In genomic region chr12:67650127-67650495, GRCh38 we compare ENCODE assay signal across 8 cellular contexts. TPM values are rescaled to one million over a fixed set of nuclear protein-coding genes. Genes with fewer than 3 reads are reported as not detected.
DNase-seq lines count a peak whose midpoint lies in the region; ATAC-seq and TF ChIP-seq lines count a peak whose summit lies in the region.

No MANE protein-coding gene starts in this region.

- TF ChIP-seq CTCF in AG10803 (conservative IDR thresholded peaks at IDR 0.05; ENCODE audit: low read length) (no peak), HL-60 (IDR thresholded peaks at IDR 0.05; ENCODE audit: insufficient read depth, low read length) (no peak), progenitor cell of endocrine pancreas (IDR thresholded peaks at IDR 0.05; ENCODE audit: unreplicated experiment) (no peak)

- H3K27ac Mint-ChIP-seq in activated T-helper 1 cell treated with anti-CD3 and anti-CD28 coated beads, Interleukin-12 subunit alpha, Interleukin-12 subunit beta, Interleukin-2, Interleukin-4 antibody, amounts not matched to agents 30 ng/mL and 10 ng/mL and 1 ng/mL, durations not matched to agents 14 hours and 24 hours and 36 hours: peak overlapping the region; percentile 95
- peak overlapping the region; percentile 94 for H3K27ac Mint-ChIP-seq in progenitor cell of endocrine pancreas

- ATAC-seq in Right ventricle myocardium superior (ENCODE audit: poor library complexity) (peak; percentile 58), HG02885 (IDR thresholded peaks at IDR 0.05; ENCODE audit: poor library complexity, unreplicated experiment) (no peak), GM19467 (IDR thresholded peaks at IDR 0.05; ENCODE audit: unreplicated experiment) (no peak)

- DNase-seq in AG10803 (ENCODE audit: low read depth) (no peak), HL-60 (ENCODE audit: low read depth in 1 of 2, low spot score in 1 of 2) (no peak), Right ventricle myocardium superior (peak; percentile 66), progenitor cell of endocrine pancreas (ENCODE audit: low spot score, unreplicated experiment) (peak; percentile 14), pons (ENCODE audit: low spot score) (no peak)
- no peak for DNase-seq in activated T-helper 1 cell treated with anti-CD3 and anti-CD28 coated beads, Interleukin-12 subunit alpha, Interleukin-12 subunit beta, Interleukin-2, Interleukin-4 antibody, amounts not matched to agents 30 ng/mL and 10 ng/mL and 1 ng/mL, durations not matched to agents 14 hours and 24 hours and 36 hours (ENCODE audit: low spot score)

- peaks cover 3% of the 10 kb centered on the region for H3K27me3 Mint-ChIP-seq in activated T-helper 1 cell treated with anti-CD3 and anti-CD28 coated beads, Interleukin-12 subunit alpha, Interleukin-12 subunit beta, Interleukin-2, Interleukin-4 antibody, amounts not matched to agents 30 ng/mL and 10 ng/mL and 1 ng/mL, durations not matched to agents 14 hours and 24 hours and 36 hours (ENCODE audit: insufficient read depth)
- H3K27me3 Mint-ChIP-seq in progenitor cell of endocrine pancreas: no peaks in the 10 kb centered on the region

- H3K27me3 ChIP-seq in HL-60 (ENCODE audit: insufficient read depth, poor library complexity, severe bottlenecking): no peaks in the 10 kb centered on the region

- H3K4me3 ChIP-seq in AG10803 (ENCODE audit: low read length) (peak overlapping the region; percentile 88), HL-60 (replicated peaks; ENCODE audit: insufficient read depth, low read length) (peak overlapping the region; percentile 86)

- H3K4me3 Mint-ChIP-seq in activated T-helper 1 cell treated with anti-CD3 and anti-CD28 coated beads, Interleukin-12 subunit alpha, Interleukin-12 subunit beta, Interleukin-2, Interleukin-4 antibody, amounts not matched to agents 30 ng/mL and 10 ng/mL and 1 ng/mL, durations not matched to agents 14 hours and 24 hours and 36 hours: peak overlapping the region; percentile 94
- H3K4me3 Mint-ChIP-seq in progenitor cell of endocrine pancreas (ENCODE audit: low read depth): peak overlapping the region; percentile 91

- H3K4me1 Mint-ChIP-seq in activated T-helper 1 cell treated with anti-CD3 and anti-CD28 coated beads, Interleukin-12 subunit alpha, Interleukin-12 subunit beta, Interleukin-2, Interleukin-4 antibody, amounts not matched to agents 30 ng/mL and 10 ng/mL and 1 ng/mL, durations not matched to agents 14 hours and 24 hours and 36 hours (ENCODE audit: low read depth): peaks cover 56% of the 10 kb centered on the region
- H3K4me1 Mint-ChIP-seq in progenitor cell of endocrine pancreas (ENCODE audit: low read depth): peaks cover 29% of the 10 kb centered on the region

- intact Hi-C loops in activated T-helper 1 cell treated with anti-CD3 and anti-CD28 coated beads, Interleukin-12 subunit alpha, Interleukin-12 subunit beta, Interleukin-2, Interleukin-4 antibody, amounts not matched to agents 30 ng/mL and 10 ng/mL and 1 ng/mL, durations not matched to agents 14 hours and 24 hours and 36 hours (cut with micrococcal nuclease): loop anchor here (2.0 to 5.0 kb wide), 7 partner anchors 57 to 507 kb away; partner anchors contain the start of genes CAND1 and IFNG
- intact Hi-C loops in Right ventricle myocardium superior (cut with DNase I): loop anchor here (5.0 to 10.0 kb wide), 3 partner anchors 72 to 292 kb away; no protein-coding TSS in a partner anchor

- H3K27ac ChIP-seq in HL-60 (replicated peaks): peak overlapping the region; percentile 64

- peaks cover 28% of the 10 kb centered on the region for H3K36me3 Mint-ChIP-seq in activated T-helper 1 cell treated with anti-CD3 and anti-CD28 coated beads, Interleukin-12 subunit alpha, Interleukin-12 subunit beta, Interleukin-2, Interleukin-4 antibody, amounts not matched to agents 30 ng/mL and 10 ng/mL and 1 ng/mL, durations not matched to agents 14 hours and 24 hours and 36 hours (ENCODE audit: low read depth)
- peaks cover 12% of the 10 kb centered on the region for H3K36me3 Mint-ChIP-seq in progenitor cell of endocrine pancreas (ENCODE audit: insufficient read depth)

- no peaks in the 10 kb centered on the region for H3K9me3 Mint-ChIP-seq in activated T-helper 1 cell treated with anti-CD3 and anti-CD28 coated beads, Interleukin-12 subunit alpha, Interleukin-12 subunit beta, Interleukin-2, Interleukin-4 antibody, amounts not matched to agents 30 ng/mL and 10 ng/mL and 1 ng/mL, durations not matched to agents 14 hours and 24 hours and 36 hours
- no peaks in the 10 kb centered on the region for H3K9me3 Mint-ChIP-seq in progenitor cell of endocrine pancreas (ENCODE audit: low read depth)

RNA-seq across cellular contexts. Expression of gene DYRK2, which starts 1.6 kb away (rescaled TPM):
- total RNA-seq in activated T-helper 1 cell treated with anti-CD3 and anti-CD28 coated beads, Interleukin-12 subunit alpha, Interleukin-12 subunit beta, Interleukin-2, Interleukin-4 antibody, amounts not matched to agents 30 ng/mL and 10 ng/mL and 1 ng/mL, durations not matched to agents 14 hours and 24 hours and 36 hours: 43.0 and 46.7 TPM in 2 replicates
- 45.8 TPM for total RNA-seq in Right ventricle myocardium superior
- total RNA-seq in progenitor cell of endocrine pancreas: 45.0 and 48.1 TPM in 2 replicates

Comparison
In these comparisons a context has a peak if more than half of its experiments do, and no peak if none do; other contexts are left out.
1. DNase-seq: peak in Right ventricle myocardium superior (single experiment) and progenitor cell of endocrine pancreas (single experiment); none in AG10803 (single experiment), HL-60 (0 of 2), activated T-helper 1 cell treated with anti-CD3 and anti-CD28 coated beads, Interleukin-12 subunit alpha, Interleukin-12 subunit beta, Interleukin-2, Interleukin-4 antibody, amounts not matched to agents 30 ng/mL and 10 ng/mL and 1 ng/mL, durations not matched to agents 14 hours and 24 hours and 36 hours (single experiment) and pons (single experiment).